Comparison of ENCODE assay signal across 18 cellular contexts in genomic region chr5:166377756-166378155, GRCh38.
DNase-seq lines count a peak whose midpoint lies in the region; ATAC-seq and TF ChIP-seq lines count a peak whose summit lies in the region.
"Had no signal": no experiment of that assay in that cellular context is flagged by ENCODE, and none has a peak within 500 bp of the region (broad histone marks: within the 10 kb centered on the region; RNA-seq: fewer than 3 reads in every experiment).

No MANE protein-coding gene starts in this region.

- TF ChIP-seq CTCF in heart right ventricle (IDR thresholded peaks at IDR 0.05), result no peak
- TF ChIP-seq CTCF in thyroid gland (IDR thresholded peaks at IDR 0.05), result peak in 2 of 6 experiments; percentile 10 to 22
- TF ChIP-seq CTCF in osteocyte (IDR thresholded peaks at IDR 0.05), result no peak

- H3K4me3 ChIP-seq in heart right ventricle, result no peak overlapping the region
- no peak overlapping the region for H3K4me3 ChIP-seq in thyroid gland (replicated peaks in 1 of 3)
- H3K4me3 ChIP-seq: GM23338, HAP-1 had no signal

- H3K9me3 ChIP-seq in heart right ventricle (peaks cover 0 to 24% (median 3%) of the 10 kb centered on the region in 11 donors), thyroid gland (no peaks in the 10 kb centered on the region)
- H3K9me3 ChIP-seq: HAP-1 had no signal

- no peaks in the 10 kb centered on the region for H3K4me1 Mint-ChIP-seq in osteocyte (ENCODE audit: unreplicated experiment)
- H3K4me1 Mint-ChIP-seq: B cell; CD4-positive, alpha-beta memory T cell had no signal

- no peak for TF ChIP-seq POLR2A in thyroid gland (IDR thresholded peaks at IDR 0.05)

- H3K27me3 ChIP-seq in heart right ventricle, result no peaks in the 10 kb centered on the region
- no peaks in the 10 kb centered on the region for H3K27me3 ChIP-seq in thyroid gland

- H3K27ac Mint-ChIP-seq in osteocyte (ENCODE audit: unreplicated experiment), result no peak overlapping the region
- H3K27ac Mint-ChIP-seq: B cell; CD4-positive, alpha-beta memory T cell; GM23338; HFFc6 had no signal

- H3K36me3 Mint-ChIP-seq in osteocyte (ENCODE audit: unreplicated experiment), result no peaks in the 10 kb centered on the region
- H3K36me3 Mint-ChIP-seq: CD4-positive, alpha-beta memory T cell had no signal

- H3K27me3 Mint-ChIP-seq in osteocyte (ENCODE audit: unreplicated experiment), result no peaks in the 10 kb centered on the region
- H3K27me3 Mint-ChIP-seq: B cell; CD4-positive, alpha-beta memory T cell had no signal

- H3K36me3 ChIP-seq in heart right ventricle (no peaks in the 10 kb centered on the region), thyroid gland (no peaks in the 10 kb centered on the region)
- H3K36me3 ChIP-seq: HAP-1 had no signal

- no peak for ATAC-seq in Right ventricle myocardium inferior
- no peak for ATAC-seq in heart right ventricle
- ATAC-seq: GM23338, HepG2 had no signal

- intact Hi-C loops in Right ventricle myocardium inferior (cut with DNase I) (no loop called here), heart right ventricle (cut with DNase I) (no loop called here), thyroid gland (cut with DNase I) (no loop called here)

- H3K4me3 Mint-ChIP-seq in osteocyte (ENCODE audit: unreplicated experiment), result no peak overlapping the region
- H3K4me3 Mint-ChIP-seq: B cell; CD4-positive, alpha-beta memory T cell; GM23338; HFFc6 had no signal

- DNase-seq in Right ventricle myocardium inferior (ENCODE audit: missing footprints), result peak; percentile 67
- no peak for DNase-seq in heart right ventricle
- DNase-seq in SK-MEL-5 (ENCODE audit: low read depth, low spot score), result peak; percentile 45
- DNase-seq in islet precursor cell, result peak; percentile 46
- peak; percentile 37 to 61 for DNase-seq in thyroid gland
- no peak for DNase-seq in osteocyte (ENCODE audit: extremely low spot score, unreplicated experiment)
- no peak for DNase-seq in kidney glomerular epithelial cell (lab: John Stamatoyannopoulos, UW)
- no peak for DNase-seq in AG20443 (ENCODE audit: low spot score)
- DNase-seq: ACHN; CD4-positive, alpha-beta memory T cell; DMS79; EL; HFFc6 had no signal

- H3K27ac ChIP-seq in heart right ventricle, result no peak overlapping the region
- H3K27ac ChIP-seq in thyroid gland, result no peak overlapping the region
- H3K27ac ChIP-seq: C4-2B had no signal

- H3K4me1 ChIP-seq in heart right ventricle (no peaks in the 10 kb centered on the region), thyroid gland (no peaks in the 10 kb centered on the region)
- H3K4me1 ChIP-seq: HAP-1 had no signal

- in situ Hi-C loops in SK-MEL-5 (cut with HindIII; ENCODE audit: low pct_unique_long_range_greater_than_20kb, low sequenced_read_pairs), result no loop called here

- 80 to 82% methylated on average over 6 of the region's 6 CpGs for WGBS in heart right ventricle, 2 donors
- 52 to 62% methylated on average over 6 of the region's 6 CpGs for WGBS in thyroid gland, 2 donors

- peaks cover 11% of the 10 kb centered on the region for H3K9me3 Mint-ChIP-seq in osteocyte (ENCODE audit: unreplicated experiment)

Comparison
In these comparisons a context has a peak if more than half of its experiments do, and no peak if none do; other contexts are left out.
1. DNase-seq: peak in Right ventricle myocardium inferior (single experiment), SK-MEL-5 (single experiment), islet precursor cell (single experiment) and thyroid gland (2 of 2); none in heart right ventricle (0 of 2), osteocyte (single experiment), kidney glomerular epithelial cell (single experiment) and AG20443 (single experiment).